Comparison of ENCODE assay signal across 18 cellular contexts in genomic region chr11:11218287-11218986, GRCh38.
DNase-seq lines count a peak whose midpoint lies in the region; ATAC-seq and TF ChIP-seq lines count a peak whose summit lies in the region.
"Had no signal": no experiment of that assay in that cellular context is flagged by ENCODE, and none has a peak within 500 bp of the region (broad histone marks: within the 10 kb centered on the region; RNA-seq: fewer than 3 reads in every experiment).

No MANE protein-coding gene starts in this region.

- peaks cover 16% of the 10 kb centered on the region for H3K27me3 Mint-ChIP-seq in MCF 10A (ENCODE audit: insufficient read depth, unreplicated experiment)
- H3K27me3 Mint-ChIP-seq: activated CD4-positive, alpha-beta memory T cell treated with anti-CD3 and anti-CD28 coated beads, Interleukin-2, amount 10 ng/mL, durations not matched to agents 7 days and 5 days had no signal

- DNase-seq in breast epithelium (ENCODE audit: low spot score in 2 of 2), result peak; percentile 43 to 78
- DNase-seq in MCF 10A (ENCODE audit: unreplicated experiment), result no peak
- peak; percentile 79 for DNase-seq in OCI-LY7 (ENCODE audit: low spot score)
- DNase-seq in iPS-NIHi11 (ENCODE audit: low spot score), result peak; percentile 27
- DNase-seq in thyroid gland, result peak; percentile 88 to 90
- DNase-seq in GM19240 (ENCODE audit: insufficient read length, low spot score), result no peak
- DNase-seq: activated CD4-positive, alpha-beta memory T cell treated with anti-CD3 and anti-CD28 coated beads, Interleukin-2, amount 10 ng/mL, durations not matched to agents 7 days and 5 days; amniotic stem cell; erythroblast; GF-D8; head of caudate nucleus; NCI-H2171 treated with DMSO at 0.1 percent for 48 hours; PC-9; stimulated activated CD4-positive, alpha-beta T cell treated with anti-CD3 and anti-CD28 coated beads, Interleukin-1b, Interleukin-23, amount 100 ng/mL, for 48 hours; tibial artery had no signal

- ATAC-seq in GM18858 (IDR thresholded peaks at IDR 0.05; ENCODE audit: unreplicated experiment), result no peak
- no peak for ATAC-seq in GM18907 (IDR thresholded peaks at IDR 0.05; ENCODE audit: unreplicated experiment)

- no peaks in the 10 kb centered on the region for H3K79me2 ChIP-seq in OCI-LY7 (ENCODE audit: insufficient read depth, low read depth, low read length)

- no peaks in the 10 kb centered on the region for H3K36me3 Mint-ChIP-seq in MCF 10A (ENCODE audit: insufficient read depth, unreplicated experiment)

- no peak overlapping the region for H3K27ac Mint-ChIP-seq in MCF 10A (ENCODE audit: low read depth, unreplicated experiment)
- H3K27ac Mint-ChIP-seq: activated CD4-positive, alpha-beta memory T cell treated with anti-CD3 and anti-CD28 coated beads, Interleukin-2, amount 10 ng/mL, durations not matched to agents 7 days and 5 days; activated T-helper 1 cell treated with anti-CD3 and anti-CD28 coated beads, Interleukin-12 subunit alpha, Interleukin-12 subunit beta, Interleukin-2, Interleukin-4 antibody, amounts not matched to agents 30 ng/mL and 10 ng/mL and 1 ng/mL, durations not matched to agents 14 hours and 24 hours and 36 hours had no signal

- intact Hi-C loops in breast epithelium (cut with DNase I; ENCODE audit: low total_unique reads), result no loop called here
- intact Hi-C loops in MCF 10A (cut with micrococcal nuclease), result no loop called here
- intact Hi-C loops in OCI-LY7 (cut with micrococcal nuclease; ENCODE audit: unreplicated experiment), result no loop called here
- intact Hi-C loops in thyroid gland (cut with DNase I), result no loop called here

- CTCF ChIA-PET in MCF 10A (lab: Yijun Ruan, JAX) (interaction anchor here (0.5 to 0.6 kb wide), 2 partner anchors 153 to 182 kb away, joined by 3 read pairs; no protein-coding TSS in a partner anchor), OCI-LY7 (lab: Charles Lee; ENCODE audit: unreplicated experiment) (no interaction called here)

- H3K9me3 Mint-ChIP-seq in MCF 10A (ENCODE audit: unreplicated experiment), result no peaks in the 10 kb centered on the region
- H3K9me3 Mint-ChIP-seq: activated CD4-positive, alpha-beta memory T cell treated with anti-CD3 and anti-CD28 coated beads, Interleukin-2, amount 10 ng/mL, durations not matched to agents 7 days and 5 days; activated T-helper 1 cell treated with anti-CD3 and anti-CD28 coated beads, Interleukin-12 subunit alpha, Interleukin-12 subunit beta, Interleukin-2, Interleukin-4 antibody, amounts not matched to agents 30 ng/mL and 10 ng/mL and 1 ng/mL, durations not matched to agents 14 hours and 24 hours and 36 hours had no signal

- no peaks in the 10 kb centered on the region for H3K9me3 ChIP-seq in breast epithelium
- no peaks in the 10 kb centered on the region for H3K9me3 ChIP-seq in OCI-LY7 (ENCODE audit: low read length)
- no peaks in the 10 kb centered on the region for H3K9me3 ChIP-seq in thyroid gland
- H3K9me3 ChIP-seq: tibial artery had no signal

- TF ChIP-seq CTCF in breast epithelium (IDR thresholded peaks at IDR 0.05), result no peak
- no peak for TF ChIP-seq CTCF in MCF 10A (IDR thresholded peaks at IDR 0.05; ENCODE audit: unreplicated experiment)
- TF ChIP-seq CTCF in OCI-LY7 (conservative IDR thresholded peaks at IDR 0.05; ENCODE audit: low read length), result no peak
- no peak for TF ChIP-seq CTCF in thyroid gland (IDR thresholded peaks at IDR 0.05)

- no peak for TF ChIP-seq POLR2A in breast epithelium (IDR thresholded peaks at IDR 0.05)
- no peak for TF ChIP-seq POLR2A in thyroid gland (IDR thresholded peaks at IDR 0.05)

- H3K27me3 ChIP-seq in breast epithelium (no peaks in the 10 kb centered on the region), thyroid gland (no peaks in the 10 kb centered on the region)
- H3K27me3 ChIP-seq: tibial artery had no signal

- POLR2A ChIA-PET in MCF 10A (lab: Yijun Ruan, JAX), result interaction anchor here (0.6 kb wide), 1 partner anchor 215 kb away, joined by 3 read pairs; no protein-coding TSS in a partner anchor
- POLR2A ChIA-PET in OCI-LY7 (lab: Charles Lee), result interaction anchor here (1.3 kb wide), 1 partner anchor 36 kb away, joined by 3 read pairs; no protein-coding TSS in a partner anchor

- H2AFZ ChIP-seq in OCI-LY7 (ENCODE audit: low read length), result peak overlapping the region; percentile 4; the same call in 1 of the 2 replicates
- H2AFZ ChIP-seq: PC-9 had no signal

- H3K4me3 Mint-ChIP-seq in MCF 10A (ENCODE audit: unreplicated experiment), result no peak overlapping the region
- H3K4me3 Mint-ChIP-seq: activated CD4-positive, alpha-beta memory T cell treated with anti-CD3 and anti-CD28 coated beads, Interleukin-2, amount 10 ng/mL, durations not matched to agents 7 days and 5 days; activated T-helper 1 cell treated with anti-CD3 and anti-CD28 coated beads, Interleukin-12 subunit alpha, Interleukin-12 subunit beta, Interleukin-2, Interleukin-4 antibody, amounts not matched to agents 30 ng/mL and 10 ng/mL and 1 ng/mL, durations not matched to agents 14 hours and 24 hours and 36 hours had no signal

- no peaks in the 10 kb centered on the region for H4K20me1 ChIP-seq in OCI-LY7 (ENCODE audit: insufficient read depth, low read length)

- no peaks in the 10 kb centered on the region for H3K36me3 ChIP-seq in breast epithelium
- H3K36me3 ChIP-seq in OCI-LY7 (ENCODE audit: insufficient read depth, low read length), result no peaks in the 10 kb centered on the region
- no peaks in the 10 kb centered on the region for H3K36me3 ChIP-seq in thyroid gland
- H3K36me3 ChIP-seq: tibial artery had no signal

- peaks cover 14% of the 10 kb centered on the region for H3K4me1 Mint-ChIP-seq in MCF 10A (ENCODE audit: insufficient read depth, unreplicated experiment)
- H3K4me1 Mint-ChIP-seq: activated CD4-positive, alpha-beta memory T cell treated with anti-CD3 and anti-CD28 coated beads, Interleukin-2, amount 10 ng/mL, durations not matched to agents 7 days and 5 days had no signal

- BruUV-seq in MCF 10A (replicated peaks; lab: Mats Ljungman, UMichigan), result no TSS peak
- no TSS peak for BruUV-seq in OCI-LY7 (replicated peaks; lab: Mats Ljungman, UMichigan)

- 33 to 42% methylated on average over 6 of the region's 6 CpGs for WGBS in thyroid gland, 2 donors

- no peak overlapping the region for H3K4me3 ChIP-seq in breast epithelium
- H3K4me3 ChIP-seq in OCI-LY7 (ENCODE audit: low read depth, low read length, poor library complexity, severe bottlenecking), result no peak overlapping the region
- H3K4me3 ChIP-seq in thyroid gland (replicated peaks in 1 of 3), result no peak overlapping the region
- H3K4me3 ChIP-seq: PC-9, tibial artery had no signal

- H3K9me2 ChIP-seq in OCI-LY7 (ENCODE audit: insufficient read depth, low read length), result no peaks in the 10 kb centered on the region

- no peak overlapping the region for H3K27ac ChIP-seq in breast epithelium
- peak overlapping the region; percentile 4 for H3K27ac ChIP-seq in OCI-LY7 (ENCODE audit: low read depth, low read length, poor library complexity, severe bottlenecking)
- H3K27ac ChIP-seq in thyroid gland, result peak overlapping the region; percentile 34 to 79 (median 56)
- H3K27ac ChIP-seq: PC-9, tibial artery had no signal

- H3K4me1 ChIP-seq in breast epithelium (no peaks in the 10 kb centered on the region), OCI-LY7 (ENCODE audit: insufficient read depth, low read length, poor library complexity, severe bottlenecking) (peaks cover 17% of the 10 kb centered on the region), thyroid gland (peaks cover 32 to 50% of the 10 kb centered on the region in 2 donors)

- H3K4me2 ChIP-seq in OCI-LY7 (ENCODE audit: low read length), result peak overlapping the region; percentile 24
- H3K4me2 ChIP-seq: PC-9 had no signal

Comparison
In these comparisons a context has a peak if more than half of its experiments do, and no peak if none do; other contexts are left out.
1. DNase-seq: peak in breast epithelium (2 of 2), OCI-LY7 (single experiment), iPS-NIHi11 (single experiment) and thyroid gland (2 of 2); none in MCF 10A (single experiment) and GM19240 (single experiment).
2. H3K27ac ChIP-seq: peak in OCI-LY7 (single experiment) and thyroid gland (3 of 3); none in breast epithelium (0 of 2).